In the genomic region with DNA sequence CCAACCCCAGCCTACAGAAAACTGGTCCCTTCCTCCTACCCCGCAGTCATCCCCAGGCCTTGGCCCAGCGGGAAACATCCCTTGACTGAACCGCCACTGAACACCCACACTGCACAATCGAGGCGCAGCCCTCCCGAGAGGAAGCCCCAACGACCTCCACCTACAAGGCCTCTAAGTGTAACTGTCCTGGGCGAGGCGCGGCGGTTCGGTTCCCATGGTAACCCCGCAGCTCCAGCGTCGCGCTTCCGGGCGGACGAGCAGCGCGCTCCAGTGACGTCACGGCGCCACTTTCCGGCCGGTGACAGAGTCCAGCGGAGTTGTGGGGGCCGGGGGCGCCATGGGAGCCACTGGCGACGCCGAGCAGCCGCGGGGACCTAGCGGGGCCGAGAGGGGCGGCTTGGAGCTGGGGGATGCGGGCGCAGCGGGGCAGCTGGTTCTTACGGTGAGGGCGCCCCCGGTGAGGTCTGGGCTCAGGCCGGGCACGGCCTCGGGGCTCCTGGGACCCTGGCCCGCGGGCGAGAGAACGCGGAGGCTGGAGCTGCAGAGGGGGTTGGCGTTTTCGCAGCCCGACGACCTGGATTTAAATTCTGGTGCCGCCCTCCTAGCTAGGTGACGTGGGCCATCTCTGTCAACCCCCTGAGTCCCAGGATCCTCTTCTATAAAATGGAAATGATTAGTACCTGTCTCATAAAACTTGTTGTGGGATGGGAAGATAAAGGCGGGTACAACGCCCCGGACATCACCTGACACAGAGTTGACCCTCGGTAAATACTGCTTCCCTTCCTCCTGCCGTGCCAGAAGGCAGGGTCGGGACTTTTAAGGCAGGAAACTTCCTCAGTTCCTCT, we compare ENCODE assay signal across 1 cellular context.
TF ChIP-seq lines count a peak whose summit lies in the region.

A gene with protein sequence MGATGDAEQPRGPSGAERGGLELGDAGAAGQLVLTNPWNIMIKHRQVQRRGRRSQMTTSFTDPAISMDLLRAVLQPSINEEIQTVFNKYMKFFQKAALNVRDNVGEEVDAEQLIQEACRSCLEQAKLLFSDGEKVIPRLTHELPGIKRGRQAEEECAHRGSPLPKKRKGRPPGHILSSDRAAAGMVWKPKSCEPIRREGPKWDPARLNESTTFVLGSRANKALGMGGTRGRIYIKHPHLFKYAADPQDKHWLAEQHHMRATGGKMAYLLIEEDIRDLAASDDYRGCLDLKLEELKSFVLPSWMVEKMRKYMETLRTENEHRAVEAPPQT (plus strand): TSS at position 287 of the 845 bp plus-strand sequence. CDS start 51 bp downstream, at position 338.
A gene (minus strand): TSS at position 216 of the 845 bp plus-strand sequence. CDS start 1,908 bp downstream, outside the sequence.

TF ChIP-seq in WTC11, 78 proteins besides CTCF, POLR2A, EP300 and RAD21 (continued from another document):
- TF ChIP-seq, protein P1, sequence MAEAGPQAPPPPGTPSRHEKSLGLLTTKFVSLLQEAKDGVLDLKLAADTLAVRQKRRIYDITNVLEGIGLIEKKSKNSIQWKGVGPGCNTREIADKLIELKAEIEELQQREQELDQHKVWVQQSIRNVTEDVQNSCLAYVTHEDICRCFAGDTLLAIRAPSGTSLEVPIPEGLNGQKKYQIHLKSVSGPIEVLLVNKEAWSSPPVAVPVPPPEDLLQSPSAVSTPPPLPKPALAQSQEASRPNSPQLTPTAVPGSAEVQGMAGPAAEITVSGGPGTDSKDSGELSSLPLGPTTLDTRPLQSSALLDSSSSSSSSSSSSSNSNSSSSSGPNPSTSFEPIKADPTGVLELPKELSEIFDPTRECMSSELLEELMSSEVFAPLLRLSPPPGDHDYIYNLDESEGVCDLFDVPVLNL (CRISPR knock-in tag; IDR thresholded peaks at IDR 0.05; ENCODE audit: borderline replicate concordance, low read depth), result no peak
- TF ChIP-seq ZNF423 (CRISPR knock-in tag; IDR thresholded peaks at IDR 0.05), result no peak
